In genomic region chr9:104993291-104993963, GRCh38 we compare ENCODE assay signal across 8 cellular contexts.
DNase-seq lines count a peak whose midpoint lies in the region; ATAC-seq, FAIRE-seq and TF ChIP-seq lines count a peak whose summit lies in the region.

No MANE protein-coding gene starts in this region.

- H3K79me2 ChIP-seq in OCI-LY1 (ENCODE audit: insufficient read depth, low read length) (no peaks in the 10 kb centered on the region), fibroblast of lung (ENCODE audit: control insufficient read depth, insufficient read depth, low read length) (no peaks in the 10 kb centered on the region)

- H2AFZ ChIP-seq in OCI-LY1 (ENCODE audit: low read length) (no peak overlapping the region), fibroblast of lung (ENCODE audit: low read length) (peak overlapping the region; percentile 53)

- no peaks in the 10 kb centered on the region for H3K9me3 ChIP-seq in OCI-LY1 (ENCODE audit: low read length)
- no peaks in the 10 kb centered on the region for H3K9me3 ChIP-seq in fibroblast of lung (ENCODE audit: control insufficient read depth, insufficient read depth, low read depth, low read length)
- no peaks in the 10 kb centered on the region for H3K9me3 ChIP-seq in muscle layer of duodenum (ENCODE audit: control insufficient read depth in 1 of 2, low read length in 2 of 2)

- TF ChIP-seq CTCF in OCI-LY1 (IDR thresholded peaks at IDR 0.05; ENCODE audit: low read length) (no peak), fibroblast of lung (conservative IDR thresholded peaks at IDR 0.05 in 1 of 2, IDR thresholded peaks at IDR 0.05 in 1 of 2; ENCODE audit: low read depth in 1 of 2, low read length in 2 of 2) (no peak)

- H3K9ac ChIP-seq in OCI-LY1 (ENCODE audit: low read length) = peak overlapping the region; percentile 26; the same call in 1 of the 2 replicates
- no peak overlapping the region for H3K9ac ChIP-seq in fibroblast of lung (ENCODE audit: insufficient read depth, low read length)

- H3K4me2 ChIP-seq in OCI-LY1 (ENCODE audit: low read length) (peak overlapping the region; percentile 38), fibroblast of lung (ENCODE audit: extremely low read depth, insufficient read depth, low read length) (peak overlapping the region; percentile 36)

- H3F3A ChIP-seq in OCI-LY1 (ENCODE audit: insufficient read depth, low read length) = no peaks in the 10 kb centered on the region

- no peaks in the 10 kb centered on the region for H3K9me2 ChIP-seq in OCI-LY1 (ENCODE audit: low read depth, low read length)

- H4K20me1 ChIP-seq in OCI-LY1 (ENCODE audit: insufficient read depth, low read length) (no peaks in the 10 kb centered on the region), fibroblast of lung (ENCODE audit: control insufficient read depth, extremely low read depth, insufficient read depth, low read length) (no peaks in the 10 kb centered on the region)

- H3K27ac ChIP-seq in OCI-LY1 (ENCODE audit: low read depth, low read length, poor library complexity, severe bottlenecking) (peak overlapping the region; percentile 52), fibroblast of lung (ENCODE audit: insufficient read depth, low read length) (peak overlapping the region; percentile 22), muscle layer of duodenum (ENCODE audit: low read length) (peak overlapping the region; percentile 34)

- ATAC-seq in GM18519 (IDR thresholded peaks at IDR 0.05; ENCODE audit: low FRiP score, unreplicated experiment) = no peak

- H3K27me3 ChIP-seq in OCI-LY1 (ENCODE audit: insufficient read depth, low read length) = no peaks in the 10 kb centered on the region
- H3K27me3 ChIP-seq in fibroblast of lung (ENCODE audit: control insufficient read depth, insufficient read depth, low read length) = no peaks in the 10 kb centered on the region
- H3K27me3 ChIP-seq in muscle layer of duodenum (ENCODE audit: low read depth, low read length) = no peaks in the 10 kb centered on the region

- no peaks in the 10 kb centered on the region for H3K36me3 ChIP-seq in OCI-LY1 (ENCODE audit: insufficient read depth, low read length)
- H3K36me3 ChIP-seq in fibroblast of lung (ENCODE audit: control insufficient read depth, insufficient read depth, low read length) = no peaks in the 10 kb centered on the region
- peaks cover 0 to 7% of the 10 kb centered on the region in 2 donors for H3K36me3 ChIP-seq in muscle layer of duodenum (ENCODE audit: control insufficient read depth in 1 of 2, insufficient read depth in 2 of 2, low read length in 2 of 2)

- peak; percentile 43 for DNase-seq in CD1c-positive myeloid dendritic cell (ENCODE audit: extremely low spot score)
- DNase-seq in fibroblast of lung (ENCODE audit: low read depth in 2 of 2) = peak; percentile 81 to 91
- DNase-seq in urothelium cell line (ENCODE audit: low spot score) = peak; percentile 71
- no peak for DNase-seq in SW 1271 (lab: John Stamatoyannopoulos, UW)
- DNase-seq in NAMALWA (ENCODE audit: low spot score) = no peak

- H3K4me1 ChIP-seq in OCI-LY1 (ENCODE audit: insufficient read depth, low read length, severe bottlenecking) = peaks cover 60% of the 10 kb centered on the region
- peaks cover 19% of the 10 kb centered on the region for H3K4me1 ChIP-seq in fibroblast of lung (ENCODE audit: control insufficient read depth, extremely low read depth, insufficient read depth, low read length)
- peaks cover 26 to 37% of the 10 kb centered on the region in 2 donors for H3K4me1 ChIP-seq in muscle layer of duodenum (ENCODE audit: control insufficient read depth in 1 of 2, insufficient read depth in 2 of 2, low read length in 2 of 2)

- H3K4me3 ChIP-seq in OCI-LY1 (ENCODE audit: low read depth, low read length, poor library complexity, severe bottlenecking) (peak overlapping the region; percentile 25), fibroblast of lung (replicated peaks in 1 of 4; ENCODE audit: control extremely low read depth in 1 of 4, insufficient read depth in 1 of 4, low read depth in 3 of 4, low read length in 4 of 4) (no peak overlapping the region), muscle layer of duodenum (ENCODE audit: low read depth in 1 of 2, low read length in 2 of 2) (peak overlapping the region in 1 of 2 donors; percentile 33)

- no peak for FAIRE-seq in urothelium cell line (lab: Jason Lieb, UNC)

Comparison
In these comparisons a context has a peak if more than half of its experiments do, and no peak if none do; other contexts are left out.
1. DNase-seq: peak in CD1c-positive myeloid dendritic cell (single experiment), fibroblast of lung (2 of 2) and urothelium cell line (single experiment); none in SW 1271 (0 of 2) and NAMALWA (single experiment).
2. Peak in every context shown above with its lines, with median percentiles within 50 percentile points of each other: H3K27ac ChIP-seq.